8 cellular contexts compared by ENCODE assay signal in the genomic region with DNA sequence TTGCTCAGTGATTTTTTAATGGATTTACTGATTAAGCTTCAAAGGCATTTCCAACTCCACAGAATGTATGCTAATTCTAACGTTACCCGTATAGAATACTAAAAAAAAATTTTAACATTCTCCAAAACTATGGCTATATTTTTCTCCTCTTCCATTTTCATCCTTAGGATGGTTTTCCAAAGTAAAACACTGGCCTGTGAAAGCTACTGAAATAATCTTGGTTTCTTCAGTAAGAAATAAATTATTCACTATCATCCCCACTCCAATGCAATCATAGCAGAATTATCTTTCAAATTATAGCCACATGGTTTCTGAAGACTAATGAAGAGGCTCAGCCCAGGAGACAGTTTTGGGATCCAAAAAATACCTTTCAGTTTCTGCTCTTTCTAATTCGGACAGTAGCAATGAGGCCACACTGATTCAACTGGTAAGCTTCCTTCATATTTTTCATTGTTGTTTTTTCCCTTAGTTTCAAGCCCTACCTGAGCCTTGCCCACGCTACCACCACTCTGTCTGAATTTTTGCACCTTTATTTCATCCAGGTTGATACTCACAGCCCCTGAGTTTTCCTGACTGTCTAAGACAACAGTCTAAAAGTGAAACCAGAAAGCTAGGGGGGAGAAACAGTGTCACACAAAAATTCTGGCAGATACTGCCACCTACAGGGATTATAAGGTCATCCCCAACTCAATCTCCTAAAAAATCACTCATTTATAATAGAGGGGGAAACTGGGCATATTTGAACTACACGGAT.
DNase-seq lines count a peak whose midpoint lies in the region; ATAC-seq and TF ChIP-seq lines count a peak whose summit lies in the region.

No MANE protein-coding gene starts in this region.

- H3K9ac ChIP-seq in NT2/D1 (ENCODE audit: insufficient read length, low read depth) = no peak overlapping the region

- peak overlapping the region; percentile 69 for H3K4me3 Mint-ChIP-seq in MCF 10A (ENCODE audit: unreplicated experiment)

- H3K9me3 ChIP-seq in NT2/D1 (ENCODE audit: insufficient read depth, low read length) (no peaks in the 10 kb centered on the region), suprapubic skin (no peaks in the 10 kb centered on the region)

- H3K27me3 Mint-ChIP-seq in MCF 10A (ENCODE audit: insufficient read depth, unreplicated experiment) = peaks cover 15% of the 10 kb centered on the region

- H3K27ac ChIP-seq in suprapubic skin = no peak overlapping the region

- no peak for TF ChIP-seq EP300 in suprapubic skin (IDR thresholded peaks at IDR 0.05)

- peak; percentile 0 for DNase-seq in activated T-cell treated with anti-CD3 and anti-CD28 coated beads for 24 hours (ENCODE audit: low read depth)
- DNase-seq in activated T-cell treated with anti-CD3 and anti-CD28 coated beads, Interleukin-2, amount 50 U/mL, for 1 hour = no peak
- peak; percentile 6 for DNase-seq in HuH-7 (ENCODE audit: low spot score)
- peak; percentile 15 for DNase-seq in NT2/D1 (ENCODE audit: low read depth, low spot score)
- DNase-seq in MCF 10A (ENCODE audit: unreplicated experiment) = peak; percentile 63
- peak; percentile 67 for DNase-seq in kidney tubule cell (ENCODE audit: low spot score)
- DNase-seq in suprapubic skin (ENCODE audit: low spot score in 2 of 2) = no peak

- peak; percentile 99 for ATAC-seq in GM21786 (IDR thresholded peaks at IDR 0.05; ENCODE audit: unreplicated experiment)

- no peaks in the 10 kb centered on the region for H3K4me1 ChIP-seq in NT2/D1 (ENCODE audit: insufficient read depth, insufficient read length)
- H3K4me1 ChIP-seq in suprapubic skin = peaks cover 6% of the 10 kb centered on the region

- intact Hi-C loops in MCF 10A (cut with micrococcal nuclease) = loop anchor here (1.0 to 10.0 kb wide), 7 partner anchors 261 to 1544 kb away; no protein-coding TSS in a partner anchor

- WGBS in suprapubic skin = 27% methylated on average over 5 of the region's 5 CpGs

- peak; percentile 51 for TF ChIP-seq CTCF in MCF 10A (IDR thresholded peaks at IDR 0.05; ENCODE audit: unreplicated experiment)
- peak; percentile 12 to 26 for TF ChIP-seq CTCF in suprapubic skin (IDR thresholded peaks at IDR 0.05)

- H3K27me3 ChIP-seq in NT2/D1 (ENCODE audit: insufficient read depth, insufficient read length) (no peaks in the 10 kb centered on the region), suprapubic skin (no peaks in the 10 kb centered on the region)

- H3K36me3 Mint-ChIP-seq in MCF 10A (ENCODE audit: insufficient read depth, unreplicated experiment) = no peaks in the 10 kb centered on the region

- peaks cover 18% of the 10 kb centered on the region for H3K4me1 Mint-ChIP-seq in MCF 10A (ENCODE audit: insufficient read depth, unreplicated experiment)

- H3K9me3 Mint-ChIP-seq in MCF 10A (ENCODE audit: unreplicated experiment) = no peaks in the 10 kb centered on the region

- H3K36me3 ChIP-seq in NT2/D1 (ENCODE audit: insufficient read depth, insufficient read length, low read length) (no peaks in the 10 kb centered on the region), suprapubic skin (no peaks in the 10 kb centered on the region)

- POLR2A ChIA-PET in MCF 10A (lab: Yijun Ruan, JAX) = interaction anchor here (0.6 kb wide), 1 partner anchor 203 kb away, joined by 3 read pairs; no protein-coding TSS in a partner anchor

- no TSS peak for BruUV-seq in MCF 10A (replicated peaks; lab: Mats Ljungman, UMichigan)

- CTCF ChIA-PET in MCF 10A (lab: Yijun Ruan, JAX) = interaction anchor here (0.5 to 3.2 kb wide), 34 partner anchors 8 to 1663 kb away, joined by 3 to 40 read pairs (median 4); no protein-coding TSS in a partner anchor

- H3K27ac Mint-ChIP-seq in MCF 10A (ENCODE audit: low read depth, unreplicated experiment) = peak overlapping the region; percentile 68

- TF ChIP-seq POLR2A in suprapubic skin (IDR thresholded peaks at IDR 0.05) = no peak

- H3K4me3 ChIP-seq in NT2/D1 (ENCODE audit: insufficient read length, low read depth) = no peak overlapping the region
- peak overlapping the region; percentile 28 for H3K4me3 ChIP-seq in suprapubic skin

Comparison
In these comparisons a context has a peak if more than half of its experiments do, and no peak if none do; other contexts are left out.
1. DNase-seq: peak in activated T-cell treated with anti-CD3 and anti-CD28 coated beads for 24 hours (single experiment), HuH-7 (single experiment), NT2/D1 (single experiment), MCF 10A (single experiment) and kidney tubule cell (single experiment); none in activated T-cell treated with anti-CD3 and anti-CD28 coated beads, Interleukin-2, amount 50 U/mL, for 1 hour (single experiment) and suprapubic skin (0 of 2).